ENCODE assay signal across 8 cellular contexts in genomic region chr11:3423138-3423715, GRCh38. TPM values are rescaled to one million over a fixed set of nuclear protein-coding genes. Genes with fewer than 3 reads are reported as not detected.
DNase-seq lines count a peak whose midpoint lies in the region; ATAC-seq and TF ChIP-seq lines count a peak whose summit lies in the region.
"Not testable (repeated sequence)": the region's sequence is repeated elsewhere in the genome, so short reads cannot be mapped to it uniquely, and the experiment has no call there.

No MANE protein-coding gene starts in this region.

- H3K4me3 Mint-ChIP-seq in CD4-positive, alpha-beta T cell, result peak overlapping the region; percentile 97
- H3K4me3 Mint-ChIP-seq in activated CD8-positive, alpha-beta memory T cell treated with anti-CD3 and anti-CD28 coated beads, Interleukin-2, amount 10 ng/mL, durations not matched to agents 7 days and 5 days, result peak overlapping the region; percentile 90
- H3K4me3 Mint-ChIP-seq in neural crest cell, result peak overlapping the region; percentile 97

- peak overlapping the region; percentile 86 for H3K27ac Mint-ChIP-seq in CD4-positive, alpha-beta T cell
- not testable (repeated sequence) for H3K27ac Mint-ChIP-seq in activated CD8-positive, alpha-beta memory T cell treated with anti-CD3 and anti-CD28 coated beads, Interleukin-2, amount 10 ng/mL, durations not matched to agents 7 days and 5 days; neural crest cell (ENCODE audit: unreplicated experiment)

- peak overlapping the region; percentile 45 to 58 for H3K4me3 ChIP-seq in HCT116 (replicated peaks in 1 of 2; ENCODE audit: low read depth in 1 of 2, low read length in 2 of 2)
- peak overlapping the region in 58 of 59 donors; percentile 23 to 89 (median 66) for H3K4me3 ChIP-seq in dorsolateral prefrontal cortex
- H3K4me3 ChIP-seq in iPS-15b (ENCODE audit: low read depth, low read length), result peak overlapping the region; percentile 46
- peak overlapping the region; percentile 61 for H3K4me3 ChIP-seq in thymus (ENCODE audit: low read length)

- H3K9ac ChIP-seq in HCT116 (ENCODE audit: low read length) (peak overlapping the region; percentile 60), iPS-15b (ENCODE audit: low read depth, low read length) (peak overlapping the region; percentile 47)

- not testable (repeated sequence) for H3K9me2 ChIP-seq in HCT116 (ENCODE audit: insufficient read depth)

- H3K4me1 ChIP-seq in HCT116 (ENCODE audit: control insufficient read depth in 1 of 2, insufficient read depth in 2 of 2, low read length in 2 of 2), result peaks cover 0 to 21% of the 10 kb centered on the region in 2 experiments; a peak in 2 of 4 replicates
- H3K4me1 ChIP-seq in iPS-15b (ENCODE audit: control insufficient read depth, insufficient read depth, low read length); thymus (ENCODE audit: control insufficient read depth, insufficient read depth, low read length): not testable (repeated sequence)

- H3K27ac ChIP-seq in CD4-positive, alpha-beta T cell (ENCODE audit: low read depth, low read length), result peak overlapping the region; percentile 61
- H3K27ac ChIP-seq in HCT116 (ENCODE audit: low read depth, low read length), result peak overlapping the region; percentile 63; the same call in 1 of the 2 replicates
- H3K27ac ChIP-seq in dorsolateral prefrontal cortex, result peak overlapping the region in 15 of 59 donors; percentile 24 to 73 (median 57)
- H3K27ac ChIP-seq in thymus (ENCODE audit: low read depth), result not testable (repeated sequence)

- BruUV-seq in HCT116 (replicated peaks; lab: Mats Ljungman, UMichigan), result TSS peak; percentile 84

- not testable (repeated sequence) for H2AFZ ChIP-seq in HCT116 (ENCODE audit: low read depth, low read length, poor library complexity, severe bottlenecking)

- TF ChIP-seq CTCF in CD4-positive, alpha-beta T cell (IDR thresholded peaks at IDR 0.05); HCT116 (IDR thresholded peaks at IDR 0.05 in 2 of 3, conservative IDR thresholded peaks at IDR 0.05 in 1 of 3; ENCODE audit: borderline replicate concordance in 1 of 3, insufficient read depth in 1 of 3, low read depth in 2 of 3, low read length in 2 of 3); dorsolateral prefrontal cortex (IDR thresholded peaks at IDR 0.05 in 54 of 56, conservative IDR thresholded peaks at IDR 0.05 in 2 of 56; ENCODE audit: low read depth in 1 of 56, partially characterized antibody in 56 of 56); neural crest cell (conservative IDR thresholded peaks at IDR 0.05): not testable (repeated sequence)

- intact Hi-C loops in CD4-positive, alpha-beta T cell (cut with DNase I, micrococcal nuclease), result loop anchor here in 1 of 2 experiments (2.0 to 10.0 kb wide), 2 partner anchors 44 to 538 kb away; partner anchors contain the start of genes CDKN1C and ZNF195
- intact Hi-C loops in HCT116 (cut with micrococcal nuclease), result not testable (repeated sequence)
- intact Hi-C loops in dorsolateral prefrontal cortex (cut with DNase I), result loop anchor here in 1 of 2 donors (5.0 kb wide), 1 partner anchor 46 kb away; the partner anchor contains the start of gene ZNF195

- not testable (repeated sequence) for H3K9me3 Mint-ChIP-seq in CD4-positive, alpha-beta T cell; activated CD8-positive, alpha-beta memory T cell treated with anti-CD3 and anti-CD28 coated beads, Interleukin-2, amount 10 ng/mL, durations not matched to agents 7 days and 5 days (ENCODE audit: low read depth); neural crest cell

- CTCF ChIA-PET in CD4-positive, alpha-beta T cell (lab: Charles Lee), result not testable (repeated sequence)
- CTCF ChIA-PET in HCT116 (lab: Charles Lee), result interaction anchor here (1.0 kb wide), 1 partner anchor 15 kb away, joined by 5 read pairs; no protein-coding TSS in a partner anchor
- CTCF ChIA-PET in activated CD8-positive, alpha-beta memory T cell treated with anti-CD3 and anti-CD28 coated beads, Interleukin-2, amount 10 ng/mL, durations not matched to agents 7 days and 5 days (lab: Charles Lee), result interaction anchor here (1.1 kb wide), 1 partner anchor 14 kb away, joined by 3 read pairs; no protein-coding TSS in a partner anchor

- not testable (repeated sequence) for H3K36me3 ChIP-seq in HCT116 (ENCODE audit: control insufficient read depth in 1 of 2, insufficient read depth in 2 of 2, low read length in 2 of 2); iPS-15b (ENCODE audit: control insufficient read depth, insufficient read depth, low read length); thymus (ENCODE audit: control insufficient read depth, insufficient read depth)

- peaks cover 24% of the 10 kb centered on the region for H3K4me1 Mint-ChIP-seq in CD4-positive, alpha-beta T cell (ENCODE audit: low read depth)
- H3K4me1 Mint-ChIP-seq in activated CD8-positive, alpha-beta memory T cell treated with anti-CD3 and anti-CD28 coated beads, Interleukin-2, amount 10 ng/mL, durations not matched to agents 7 days and 5 days; neural crest cell: not testable (repeated sequence)

- under 1% methylated on average over 45 of the region's 45 CpGs for WGBS in thymus

- H3K27me3 ChIP-seq in CD4-positive, alpha-beta T cell (ENCODE audit: control insufficient read depth, insufficient read depth, low read length); HCT116 (ENCODE audit: insufficient read depth, low read length); dorsolateral prefrontal cortex; iPS-15b (ENCODE audit: control insufficient read depth, insufficient read depth, low read length); thymus (ENCODE audit: control insufficient read depth, insufficient read depth): not testable (repeated sequence)

- not testable (repeated sequence) for TF ChIP-seq POLR2A in HCT116 (IDR thresholded peaks at IDR 0.05; ENCODE audit: borderline replicate concordance, extremely low read depth, insufficient read depth, insufficient read length)

- POLR2A ChIA-PET in CD4-positive, alpha-beta T cell (lab: Charles Lee), result interaction anchor here (0.6 to 1.4 kb wide), 2 partner anchors 45 to 1023 kb away, joined by 3 read pairs; partner anchors contain the start of gene TSSC4
- POLR2A ChIA-PET in HCT116 (lab: Charles Lee), result interaction anchor here (0.6 kb wide), 1 partner anchor 306 kb away, joined by 5 read pairs; no protein-coding TSS in a partner anchor

- not testable (repeated sequence) for ATAC-seq in CD4-positive, alpha-beta T cell (ENCODE audit: poor library complexity); HCT116; activated CD8-positive, alpha-beta memory T cell treated with anti-CD3 and anti-CD28 coated beads, Interleukin-2, amount 10 ng/mL, durations not matched to agents 7 days and 5 days

- H3K79me2 ChIP-seq in HCT116 (ENCODE audit: insufficient read depth, low read length), result not testable (repeated sequence)

- not testable (repeated sequence) for TF ChIP-seq RAD21 in HCT116 (IDR thresholded peaks at IDR 0.05; ENCODE audit: low read depth)

- H3K36me3 Mint-ChIP-seq in CD4-positive, alpha-beta T cell (ENCODE audit: low read depth); activated CD8-positive, alpha-beta memory T cell treated with anti-CD3 and anti-CD28 coated beads, Interleukin-2, amount 10 ng/mL, durations not matched to agents 7 days and 5 days; neural crest cell (ENCODE audit: low read depth): not testable (repeated sequence)

- peak overlapping the region; percentile 95 for H3K4me2 ChIP-seq in HCT116 (ENCODE audit: low read length)

- not testable (repeated sequence) for DNase-seq in CD4-positive, alpha-beta T cell; HCT116 (ENCODE audit: low read depth, low spot score); activated CD8-positive, alpha-beta memory T cell treated with anti-CD3 and anti-CD28 coated beads, Interleukin-2, amount 10 ng/mL, durations not matched to agents 7 days and 5 days; neural crest cell (ENCODE audit: low read depth, low spot score)
- peak; percentile 53 for DNase-seq in NCI-H82 (lab: John Stamatoyannopoulos, UW)
- DNase-seq in dorsolateral prefrontal cortex, result peak in 1 of 10 donors; percentile 10

- not testable (repeated sequence) for H3K27me3 Mint-ChIP-seq in CD4-positive, alpha-beta T cell
- H3K27me3 Mint-ChIP-seq in activated CD8-positive, alpha-beta memory T cell treated with anti-CD3 and anti-CD28 coated beads, Interleukin-2, amount 10 ng/mL, durations not matched to agents 7 days and 5 days, result peaks cover 28% of the 10 kb centered on the region
- H3K27me3 Mint-ChIP-seq in neural crest cell (ENCODE audit: low read depth), result peaks cover 34% of the 10 kb centered on the region

- not testable (repeated sequence) for H4K20me1 ChIP-seq in HCT116 (ENCODE audit: insufficient read depth)

- not testable (repeated sequence) for H3K9me3 ChIP-seq in CD4-positive, alpha-beta T cell (ENCODE audit: control insufficient read depth, low read length); HCT116 (ENCODE audit: control insufficient read depth in 1 of 2, insufficient read depth in 1 of 2, low read depth in 1 of 2, low read length in 2 of 2); iPS-15b (ENCODE audit: control insufficient read depth, insufficient read depth, low read length); thymus (ENCODE audit: control insufficient read depth)

- RAD21 ChIA-PET in HCT116 (lab: Charles Lee; ENCODE audit: low non-redundant PET in 1 of 2, low total read pairs in 2 of 2, uncharacterized antibody in 2 of 2, unreplicated experiment in 2 of 2), result not testable (repeated sequence)

TF ChIP-seq in HCT116, 20 proteins besides CTCF, POLR2A, EP300 and RAD21:
- peak; percentile 54 for TF ChIP-seq POLR2AphosphoS5 (IDR thresholded peaks at IDR 0.05; ENCODE audit: low read depth, low read length)

RNA-seq across cellular contexts. Expression of gene ZNF195, which starts 44.3 kb away (rescaled TPM):
- total RNA-seq in CD4-positive, alpha-beta T cell, result 10 to 100 TPM; 16.6 to 18.4 TPM
- 47.7 TPM for total RNA-seq in HCT116 (2021; ENCODE audit: unreplicated experiment)
- polyA plus RNA-seq in HCT116 (2012), result 13.0 and 20.1 TPM in 2 replicates
- 10 to 100 TPM; 39.1 to 43.1 TPM for total RNA-seq in activated CD8-positive, alpha-beta memory T cell treated with anti-CD3 and anti-CD28 coated beads, Interleukin-2, amount 10 ng/mL, durations not matched to agents 7 days and 5 days
- total RNA-seq in dorsolateral prefrontal cortex, result 10 to 100 TPM; 19.3 to 46.8 (median 31.6) TPM
- 70.4 and 71.7 TPM in 2 replicates for total RNA-seq in neural crest cell
- polyA plus RNA-seq in thymus, result 31.1 TPM
